Comparison of ENCODE assay signal across 13 cellular contexts in genomic region chr1:160630523-160631087, GRCh38. TPM values are rescaled to one million over a fixed set of nuclear protein-coding genes. Genes with fewer than 3 reads are reported as not detected.
DNase-seq lines count a peak whose midpoint lies in the region; ATAC-seq lines count a peak whose summit lies in the region.
"Had no signal": no experiment of that assay in that cellular context is flagged by ENCODE, and none has a peak within 500 bp of the region (broad histone marks: within the 10 kb centered on the region; RNA-seq: fewer than 3 reads in every experiment).

No MANE protein-coding gene starts in this region.

- peaks cover 97% of the 10 kb centered on the region for H3K4me1 Mint-ChIP-seq in activated T-cell treated with anti-CD3 and anti-CD28 coated beads, Interleukin-2, amount 50 U/mL, for 4 hours (ENCODE audit: low read depth)
- H3K4me1 Mint-ChIP-seq in activated naive CD8-positive, alpha-beta T cell treated with anti-CD3 and anti-CD28 coated beads, Interleukin-2, amount 50 U/mL, for 24 hours, result peaks cover 98% of the 10 kb centered on the region
- peaks cover 73% of the 10 kb centered on the region for H3K4me1 Mint-ChIP-seq in stimulated activated memory B cell treated with anti-CD40 and anti-IgM and Interleukin-4, amounts not matched to agents 10 μg/mL and 1 μg/mL and 100 μg/mL, for 72 hours

- no peaks in the 10 kb centered on the region for H3K27me3 Mint-ChIP-seq in activated T-cell treated with anti-CD3 and anti-CD28 coated beads, Interleukin-2, amount 50 U/mL, for 4 hours (ENCODE audit: low read depth)
- H3K27me3 Mint-ChIP-seq in activated naive CD8-positive, alpha-beta T cell treated with anti-CD3 and anti-CD28 coated beads, Interleukin-2, amount 50 U/mL, for 24 hours, result no peaks in the 10 kb centered on the region
- H3K27me3 Mint-ChIP-seq in stimulated activated memory B cell treated with anti-CD40 and anti-IgM and Interleukin-4, amounts not matched to agents 10 μg/mL and 1 μg/mL and 100 μg/mL, for 72 hours, result no peaks in the 10 kb centered on the region

- DNase-seq in activated T-cell treated with anti-CD3 and anti-CD28 coated beads, Interleukin-2, amount 50 U/mL, for 4 hours, result no peak
- DNase-seq in activated T-cell treated with anti-CD3 and anti-CD28 coated beads for 4 hours (no peak), NOMO-1 treated with DMSO at 0.1 percent for 48 hours (lab: John Stamatoyannopoulos, UW; ENCODE audit: unreplicated experiment) (peak; percentile 27), NCI-H524 treated with DMSO at 0.1 percent for 48 hours (lab: John Stamatoyannopoulos, UW) (no peak)
- no peak for DNase-seq in activated naive CD8-positive, alpha-beta T cell treated with anti-CD3 and anti-CD28 coated beads, Interleukin-2, amount 50 U/mL, for 24 hours
- DNase-seq in activated effector memory CD4-positive, alpha-beta T cell treated with anti-CD3 and anti-CD28 coated beads, Interleukin-2, amount 50 U/mL, for 16 hours, result no peak
- DNase-seq in stimulated activated CD4-positive, alpha-beta T cell treated with anti-CD3 and anti-CD28 coated beads, Interleukin-2, amount 100 ng/mL, for 24 hours, result no peak
- DNase-seq: GDM1, NCI-H187 treated with DMSO at 0.1 percent for 48 hours had no signal

- H3K9me3 Mint-ChIP-seq in activated T-cell treated with anti-CD3 and anti-CD28 coated beads, Interleukin-2, amount 50 U/mL, for 4 hours, result no peaks in the 10 kb centered on the region
- no peaks in the 10 kb centered on the region for H3K9me3 Mint-ChIP-seq in activated naive CD8-positive, alpha-beta T cell treated with anti-CD3 and anti-CD28 coated beads, Interleukin-2, amount 50 U/mL, for 24 hours
- H3K9me3 Mint-ChIP-seq in stimulated activated memory B cell treated with anti-CD40 and anti-IgM and Interleukin-4, amounts not matched to agents 10 μg/mL and 1 μg/mL and 100 μg/mL, for 72 hours, result peaks cover 2% of the 10 kb centered on the region

- peaks cover 75% of the 10 kb centered on the region for H3K36me3 Mint-ChIP-seq in activated T-cell treated with anti-CD3 and anti-CD28 coated beads, Interleukin-2, amount 50 U/mL, for 4 hours (ENCODE audit: insufficient read depth)
- H3K36me3 Mint-ChIP-seq in activated naive CD8-positive, alpha-beta T cell treated with anti-CD3 and anti-CD28 coated beads, Interleukin-2, amount 50 U/mL, for 24 hours (ENCODE audit: low read depth), result peaks cover 87% of the 10 kb centered on the region
- peaks cover 74% of the 10 kb centered on the region for H3K36me3 Mint-ChIP-seq in stimulated activated memory B cell treated with anti-CD40 and anti-IgM and Interleukin-4, amounts not matched to agents 10 μg/mL and 1 μg/mL and 100 μg/mL, for 72 hours

- peak overlapping the region; percentile 99 for H3K27ac Mint-ChIP-seq in activated naive CD8-positive, alpha-beta T cell treated with anti-CD3 and anti-CD28 coated beads, Interleukin-2, amount 50 U/mL, for 24 hours
- H3K27ac Mint-ChIP-seq in stimulated activated memory B cell treated with anti-CD40 and anti-IgM and Interleukin-4, amounts not matched to agents 10 μg/mL and 1 μg/mL and 100 μg/mL, for 72 hours, result peak overlapping the region; percentile 18

- peak overlapping the region; percentile 29 for H3K4me3 Mint-ChIP-seq in activated T-cell treated with anti-CD3 and anti-CD28 coated beads, Interleukin-2, amount 50 U/mL, for 4 hours
- peak overlapping the region; percentile 53 for H3K4me3 Mint-ChIP-seq in activated naive CD8-positive, alpha-beta T cell treated with anti-CD3 and anti-CD28 coated beads, Interleukin-2, amount 50 U/mL, for 24 hours
- peak overlapping the region; percentile 6 for H3K4me3 Mint-ChIP-seq in stimulated activated memory B cell treated with anti-CD40 and anti-IgM and Interleukin-4, amounts not matched to agents 10 μg/mL and 1 μg/mL and 100 μg/mL, for 72 hours

- ATAC-seq in activated T-cell treated with anti-CD3 and anti-CD28 coated beads, Interleukin-2, amount 50 U/mL, for 4 hours, result no peak
- ATAC-seq in activated naive CD8-positive, alpha-beta T cell treated with anti-CD3 and anti-CD28 coated beads, Interleukin-2, amount 50 U/mL, for 24 hours, result no peak
- no peak for ATAC-seq in stimulated activated memory B cell treated with anti-CD40 and anti-IgM and Interleukin-4, amounts not matched to agents 10 μg/mL and 1 μg/mL and 100 μg/mL, for 72 hours
- ATAC-seq: activated CD4-positive, CD25-positive, alpha-beta regulatory T cell treated with anti-CD3 and anti-CD28 coated beads, Interleukin-2, amount 50 U/mL, for 24 hours had no signal

RNA-seq across cellular contexts. Expression of gene SLAMF1, which starts 16.2 kb away (rescaled TPM):
- total RNA-seq in activated T-cell treated with anti-CD3 and anti-CD28 coated beads, Interleukin-2, amount 50 U/mL, for 4 hours, result 100 to 1,000 TPM in 1 of 3 donors, 10 to 100 TPM in 2; 69.2 to 138 (median 96.6) TPM
- total RNA-seq: H4, renal cortical epithelial cell had no signal

RNA-seq across cellular contexts. Expression of gene CD84, which starts 51.3 kb away (rescaled TPM):
- 10 to 100 TPM in 1 of 3 donors, 1 to 10 TPM in 2; 7.0 to 14.7 (median 7.7) TPM for total RNA-seq in activated T-cell treated with anti-CD3 and anti-CD28 coated beads, Interleukin-2, amount 50 U/mL, for 4 hours
- total RNA-seq: H4, renal cortical epithelial cell had no signal
